25 cellular contexts compared by ENCODE assay signal in the genomic region with DNA sequence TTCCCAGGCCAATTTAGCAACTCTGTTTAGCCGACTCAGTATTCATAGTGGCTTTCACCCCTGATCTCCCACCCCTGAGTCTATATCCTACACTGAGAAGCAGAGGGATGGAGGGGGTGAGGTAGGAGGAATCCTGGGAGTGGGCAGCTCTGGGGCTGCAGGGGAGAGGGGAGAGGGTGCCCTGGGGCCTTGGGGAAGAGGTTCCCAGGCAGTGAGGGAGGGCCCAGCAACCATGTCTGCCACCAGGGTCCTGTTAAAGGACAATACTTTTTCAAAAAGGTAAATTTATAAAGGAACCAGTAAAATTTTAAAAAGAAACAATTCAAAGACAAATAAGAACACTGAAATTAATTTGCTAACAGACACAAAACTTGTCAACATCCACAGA. TPM values are rescaled to one million over a fixed set of nuclear protein-coding genes. Genes with fewer than 3 reads are reported as not detected.
A peak's percentile ranks its signal among the peaks of the same experiment; 100 is the strongest.
DNase-seq lines count a peak whose midpoint lies in the region; ATAC-seq and TF ChIP-seq lines count a peak whose summit lies in the region.
"Had no signal": no experiment of that assay in that cellular context is flagged by ENCODE, and none has a peak within 500 bp of the region (broad histone marks: within the 10 kb centered on the region; RNA-seq: fewer than 3 reads in every experiment).

No MANE protein-coding gene starts in this region.

- H3K4me1 Mint-ChIP-seq in CD8-positive, alpha-beta memory T cell, result peaks cover 22 to 44% (median 31%) of the 10 kb centered on the region in 3 donors
- H3K4me1 Mint-ChIP-seq in T-cell, result peaks cover 32 to 38% (median 34%) of the 10 kb centered on the region in 3 donors
- peaks cover 3 to 49% (median 30%) of the 10 kb centered on the region in 7 donors for H3K4me1 Mint-ChIP-seq in naive thymus-derived CD4-positive, alpha-beta T cell

- no peaks in the 10 kb centered on the region for H3K27me3 Mint-ChIP-seq in CD8-positive, alpha-beta memory T cell
- no peaks in the 10 kb centered on the region for H3K27me3 Mint-ChIP-seq in T-cell
- H3K27me3 Mint-ChIP-seq in naive thymus-derived CD4-positive, alpha-beta T cell, result no peaks in the 10 kb centered on the region

- intact Hi-C loops in naive thymus-derived CD4-positive, alpha-beta T cell (cut with micrococcal nuclease), result no loop called here
- intact Hi-C loops in colonic mucosa (cut with DNase I), result loop anchor here (10.0 kb wide), 1 partner anchor 135 kb away; no protein-coding TSS in a partner anchor

- no peaks in the 10 kb centered on the region for H3K9me3 ChIP-seq in CD8-positive, alpha-beta memory T cell (ENCODE audit: low read length)
- H3K9me3 ChIP-seq in naive thymus-derived CD4-positive, alpha-beta T cell (ENCODE audit: control insufficient read depth in 2 of 3, low read length in 3 of 3), result no peaks in the 10 kb centered on the region
- no peaks in the 10 kb centered on the region for H3K9me3 ChIP-seq in colonic mucosa
- H3K9me3 ChIP-seq: Caco-2, Peyer's patch had no signal

- H3K4me3 Mint-ChIP-seq in CD8-positive, alpha-beta memory T cell, result no peak overlapping the region
- no peak overlapping the region for H3K4me3 Mint-ChIP-seq in T-cell
- no peak overlapping the region for H3K4me3 Mint-ChIP-seq in naive thymus-derived CD4-positive, alpha-beta T cell

- POLR2A ChIA-PET in CD8-positive, alpha-beta memory T cell (lab: Charles Lee), result interaction anchor here (1.1 to 1.5 kb wide), 2 partner anchors 10 to 15 kb away, joined by 3 read pairs; no protein-coding TSS in a partner anchor
- POLR2A ChIA-PET in T-cell (lab: Charles Lee), result interaction anchor here (0.5 to 0.6 kb wide), 2 partner anchors 113 to 280 kb away, joined by 3 to 5 read pairs; no protein-coding TSS in a partner anchor
- POLR2A ChIA-PET in naive thymus-derived CD4-positive, alpha-beta T cell (lab: Charles Lee), result interaction anchor here (0.6 to 8.4 kb wide), 7 partner anchors 13 to 62 kb away, joined by 3 to 60 read pairs (median 3); a partner anchor contains a TSS

- no peak for TF ChIP-seq CTCF in colonic mucosa (IDR thresholded peaks at IDR 0.05)

- H3K9me3 Mint-ChIP-seq in CD8-positive, alpha-beta memory T cell, result no peaks in the 10 kb centered on the region
- H3K9me3 Mint-ChIP-seq in T-cell, result no peaks in the 10 kb centered on the region
- peaks cover 0 to 2% (median 0%) of the 10 kb centered on the region in 11 donors for H3K9me3 Mint-ChIP-seq in naive thymus-derived CD4-positive, alpha-beta T cell
- H3K9me3 Mint-ChIP-seq: H9 had no signal

- H3K27me3 ChIP-seq in CD8-positive, alpha-beta memory T cell (ENCODE audit: insufficient read depth, low read length, poor library complexity, severe bottlenecking), result no peaks in the 10 kb centered on the region
- no peaks in the 10 kb centered on the region for H3K27me3 ChIP-seq in naive thymus-derived CD4-positive, alpha-beta T cell (ENCODE audit: control insufficient read depth in 2 of 2, insufficient read depth in 2 of 2, low read length in 2 of 2)
- no peaks in the 10 kb centered on the region for H3K27me3 ChIP-seq in colonic mucosa
- H3K27me3 ChIP-seq: Peyer's patch had no signal

- peak overlapping the region in 6 of 8 donors; percentile 7 to 84 (median 34) for H3K27ac Mint-ChIP-seq in CD8-positive, alpha-beta memory T cell
- peak overlapping the region; percentile 23 to 81 for H3K27ac Mint-ChIP-seq in T-cell
- H3K27ac Mint-ChIP-seq in naive thymus-derived CD4-positive, alpha-beta T cell, result peak overlapping the region in 8 of 9 donors; percentile 69 to 93 (median 82)

- H3K27ac ChIP-seq in CD8-positive, alpha-beta memory T cell (ENCODE audit: low read depth, low read length), result no peak overlapping the region
- H3K27ac ChIP-seq in naive thymus-derived CD4-positive, alpha-beta T cell (ENCODE audit: low read depth, low read length), result peak overlapping the region; percentile 55
- H3K27ac ChIP-seq in substantia nigra (ENCODE audit: low read depth, low read length, poor library complexity, severe bottlenecking) (peak overlapping the region; percentile 61), colonic mucosa (no peak overlapping the region)
- H3K27ac ChIP-seq: Peyer's patch had no signal

- H3K4me1 ChIP-seq in CD8-positive, alpha-beta memory T cell (ENCODE audit: insufficient read depth, low read length), result peaks cover 12% of the 10 kb centered on the region
- peaks cover 0 to 27% of the 10 kb centered on the region in 2 donors for H3K4me1 ChIP-seq in naive thymus-derived CD4-positive, alpha-beta T cell (ENCODE audit: control insufficient read depth in 2 of 2, insufficient read depth in 2 of 2, low read length in 2 of 2)
- H3K4me1 ChIP-seq in colonic mucosa, result no peaks in the 10 kb centered on the region
- H3K4me1 ChIP-seq: Caco-2, Peyer's patch had no signal

- H3K36me3 ChIP-seq in CD8-positive, alpha-beta memory T cell (ENCODE audit: insufficient read depth, low read length), result no peaks in the 10 kb centered on the region
- H3K36me3 ChIP-seq in naive thymus-derived CD4-positive, alpha-beta T cell (ENCODE audit: control insufficient read depth in 2 of 3, insufficient read depth in 3 of 3, low read length in 3 of 3), result no peaks in the 10 kb centered on the region
- no peaks in the 10 kb centered on the region for H3K36me3 ChIP-seq in colonic mucosa

- CTCF ChIA-PET in CD8-positive, alpha-beta memory T cell (lab: Charles Lee), result interaction anchor here (0.7 to 1.6 kb wide), 3 partner anchors 8 to 71 kb away, joined by 3 read pairs; no protein-coding TSS in a partner anchor
- CTCF ChIA-PET in T-cell (lab: Charles Lee), result no interaction called here
- CTCF ChIA-PET in naive thymus-derived CD4-positive, alpha-beta T cell (lab: Charles Lee), result interaction anchor here (1.0 kb wide), 1 partner anchor 71 kb away, joined by 5 read pairs; no protein-coding TSS in a partner anchor

- DNase-seq in CD8-positive, alpha-beta memory T cell, result no peak
- no peak for DNase-seq in T-cell
- no peak for DNase-seq in naive thymus-derived CD4-positive, alpha-beta T cell
- DNase-seq in substantia nigra (lab: John Stamatoyannopoulos, UW), result no peak
- no peak for DNase-seq in T-helper 9 cell
- DNase-seq in colonic mucosa, result no peak
- DNase-seq: ACHN, C1 segment of cervical spinal cord, Caco-2, DMS153, GDM1, IMR-90, Karpas-422, NCI-H1436 treated with DMSO at 0.1 percent for 48 hours, NCI-H2029, NCI-H2171 treated with DMSO at 0.1 percent for 48 hours, NCI-H446 treated with DMSO at 0.1 percent for 48 hours, NCI-H69, Peyer's patch had no signal

- ATAC-seq in T-cell (replicated peaks in 1 of 4), result no peak
- ATAC-seq in naive thymus-derived CD4-positive, alpha-beta T cell, result no peak
- no peak for ATAC-seq in HG02970 (IDR thresholded peaks at IDR 0.05; ENCODE audit: low FRiP score, unreplicated experiment)
- ATAC-seq: Right ventricle myocardium inferior had no signal

- no peak overlapping the region for H3K4me3 ChIP-seq in CD8-positive, alpha-beta memory T cell (ENCODE audit: low read length)
- H3K4me3 ChIP-seq in naive thymus-derived CD4-positive, alpha-beta T cell (ENCODE audit: low read length), result no peak overlapping the region
- H3K4me3 ChIP-seq in colonic mucosa, result no peak overlapping the region
- H3K4me3 ChIP-seq: Peyer's patch had no signal

- H3K9ac ChIP-seq in colonic mucosa (ENCODE audit: low read depth in 2 of 2, low read length in 2 of 2), result no peak overlapping the region

- no peaks in the 10 kb centered on the region for H3K36me3 Mint-ChIP-seq in CD8-positive, alpha-beta memory T cell
- H3K36me3 Mint-ChIP-seq in T-cell, result no peaks in the 10 kb centered on the region
- H3K36me3 Mint-ChIP-seq in naive thymus-derived CD4-positive, alpha-beta T cell, result no peaks in the 10 kb centered on the region

RNA-seq across cellular contexts. Expression of a gene that starts 30.3 kb away (rescaled TPM):
- total RNA-seq in CD8-positive, alpha-beta memory T cell, result 1 to 10 TPM; 2.2 to 3.0 TPM
- polyA plus RNA-seq in CD8-positive, alpha-beta memory T cell, result 1.8 TPM
- 1 to 10 TPM in 4 of 5 donors, under 1 TPM in 1; 0.98 to 5.2 (median 3.7) TPM for total RNA-seq in T-cell
- 1 to 10 TPM; 1.5 to 3.2 (median 2.0) TPM for total RNA-seq in naive thymus-derived CD4-positive, alpha-beta T cell
- under 1 TPM; 0.66 to 0.83 TPM for polyA plus RNA-seq in naive thymus-derived CD4-positive, alpha-beta T cell
- total RNA-seq in colonic mucosa, result 10 to 100 TPM; 58.0 to 61.9 TPM

RNA-seq across cellular contexts. Expression of a gene that starts 42.0 kb away (rescaled TPM):
- total RNA-seq in CD8-positive, alpha-beta memory T cell, result 10 to 100 TPM; 51.4 to 55.5 TPM
- polyA plus RNA-seq in CD8-positive, alpha-beta memory T cell, result 50.6 TPM
- total RNA-seq in T-cell (100 to 1,000 TPM; 332 to 473 (median 390) TPM), colonic mucosa (100 to 1,000 TPM; 124 to 165 TPM)
- 100 to 1,000 TPM; 189 to 611 (median 383) TPM for total RNA-seq in naive thymus-derived CD4-positive, alpha-beta T cell
- polyA plus RNA-seq in naive thymus-derived CD4-positive, alpha-beta T cell, result 10 to 100 TPM; 55.0 to 85.3 TPM

RNA-seq across cellular contexts. Expression of a gene that starts 48.7 kb away (rescaled TPM):
- not detected for total RNA-seq in CD8-positive, alpha-beta memory T cell
- polyA plus RNA-seq in CD8-positive, alpha-beta memory T cell, result 0.21 TPM
- under 1 TPM; 0.23 to 0.63 (median 0.35) TPM for total RNA-seq in T-cell
- total RNA-seq in naive thymus-derived CD4-positive, alpha-beta T cell, result under 1 TPM in 2 of 5 experiments, not detected in 3; 0.84 to 0.85 TPM
- not detected for polyA plus RNA-seq in naive thymus-derived CD4-positive, alpha-beta T cell
- 100 to 1,000 TPM; 201 to 211 TPM for total RNA-seq in colonic mucosa
- total RNA-seq: Caco-2, Daoy, IMR-90, MCF 10A, Right ventricle myocardium inferior, SK-MEL-5 had no signal
- polyA plus RNA-seq: IMR-90 had no signal

Comparison
In these comparisons a context has a peak if more than half of its experiments do, and no peak if none do; other contexts are left out.
1. H3K27ac ChIP-seq: peak in naive thymus-derived CD4-positive, alpha-beta T cell (single experiment) and substantia nigra (single experiment); none in CD8-positive, alpha-beta memory T cell (single experiment) and colonic mucosa (single experiment).
2. RNA of a gene that starts 30.3 kb away (total RNA-seq): 58.0 to 61.9 TPM in colonic mucosa; 0.98 to 5.2 TPM in T-cell, 2.2 to 3.0 TPM in CD8-positive, alpha-beta memory T cell and 1.5 to 3.2 TPM in naive thymus-derived CD4-positive, alpha-beta T cell; every median in the first group is over 4 times any median in the second.
3. RNA of a gene that starts 48.7 kb away (total RNA-seq): 201 to 211 TPM in colonic mucosa; 0.23 to 0.63 TPM in T-cell, 0.84 to 0.85 TPM in naive thymus-derived CD4-positive, alpha-beta T cell and not detected in CD8-positive, alpha-beta memory T cell; every median in the first group is over 100 times any median in the second.
4. CTCF ChIA-PET loops: an anchor here in CD8-positive, alpha-beta memory T cell (0.7 to 1.6 kb wide) and naive thymus-derived CD4-positive, alpha-beta T cell (1.0 kb wide); none called in T-cell.
5. Peak in every context shown above with its lines, with median percentiles within 50 percentile points of each other: H3K27ac Mint-ChIP-seq.